In genomic region chr4:87047281-87047798, GRCh38 we compare ENCODE assay signal across 20 cellular contexts.
DNase-seq lines count a peak whose midpoint lies in the region; ATAC-seq and TF ChIP-seq lines count a peak whose summit lies in the region.
"Had no signal": no experiment of that assay in that cellular context is flagged by ENCODE, and none has a peak within 500 bp of the region (broad histone marks: within the 10 kb centered on the region; RNA-seq: fewer than 3 reads in every experiment).

No MANE protein-coding gene starts in this region.

- no peaks in the 10 kb centered on the region for H3K9me3 ChIP-seq in heart right ventricle
- H3K9me3 ChIP-seq in gastroesophageal sphincter = no peaks in the 10 kb centered on the region
- H3K9me3 ChIP-seq in gastrocnemius medialis = no peaks in the 10 kb centered on the region
- no peaks in the 10 kb centered on the region for H3K9me3 ChIP-seq in uterus
- H3K9me3 ChIP-seq: left lung had no signal

- H3K27ac ChIP-seq in heart right ventricle (peak overlapping the region in 8 of 10 donors; percentile 4 to 95 (median 88)), gastroesophageal sphincter (peak overlapping the region in 3 of 4 donors; percentile 81 to 90 (median 86)), gastrocnemius medialis (peak overlapping the region; percentile 93 to 97 (median 94)), uterus (peak overlapping the region; percentile 89 to 99)
- H3K27ac ChIP-seq: epithelial cell of prostate had no signal

- intact Hi-C loops in heart right ventricle (cut with DNase I) (loop anchor here in 2 of 10 donors (5.0 kb wide), 1 partner anchor 40 kb away; no protein-coding TSS in a partner anchor), Right ventricle myocardium superior (cut with DNase I) (no loop called here), gastrocnemius medialis (cut with DNase I; ENCODE audit: low total_unique reads) (no loop called here), uterus (cut with DNase I; ENCODE audit: low total_unique reads) (no loop called here)

- TF ChIP-seq EP300 in gastroesophageal sphincter (IDR thresholded peaks at IDR 0.05) = no peak

- H3K36me3 ChIP-seq in heart right ventricle (peaks cover 0 to 45% (median 10%) of the 10 kb centered on the region in 9 donors), gastroesophageal sphincter (peaks cover 0 to 14% of the 10 kb centered on the region in 2 donors), gastrocnemius medialis (peaks cover 0 to 19% of the 10 kb centered on the region in 2 donors), uterus (no peaks in the 10 kb centered on the region)

- no peak for DNase-seq in heart right ventricle
- DNase-seq in Right ventricle myocardium superior = no peak
- DNase-seq in gastrocnemius medialis = no peak
- DNase-seq in uterus = no peak
- no peak for DNase-seq in ACHN
- DNase-seq: activated CD4-positive, alpha-beta T cell treated with anti-CD3 and anti-CD28 coated beads for 4 hours; amygdala; CD8-positive, alpha-beta T cell; effector CD8-positive, alpha-beta T cell; glutamatergic neuron; left lung; NCI-H1048; NCI-H1694 treated with DMSO at 0.1 percent for 48 hours; NCI-H2171; stimulated activated CD4-positive, alpha-beta T cell treated with anti-CD3 and anti-CD28 coated beads, Interleukin-15, amount 100 ng/mL, for 24 hours; stimulated activated CD4-positive, alpha-beta T cell treated with anti-CD3 and anti-CD28 coated beads, Interleukin-4, amount 100 ng/mL, for 4 hours had no signal

- ATAC-seq in heart right ventricle (no peak), Right ventricle myocardium superior (ENCODE audit: poor library complexity) (no peak), gastroesophageal sphincter (no peak), gastrocnemius medialis (no peak), GM21737 (IDR thresholded peaks at IDR 0.05; ENCODE audit: unreplicated experiment) (no peak), GM19328 (IDR thresholded peaks at IDR 0.05; ENCODE audit: unreplicated experiment) (no peak)
- ATAC-seq: CD8-positive, alpha-beta T cell; left lung had no signal

- TF ChIP-seq POLR2A in gastroesophageal sphincter (IDR thresholded peaks at IDR 0.05) (no peak), gastrocnemius medialis (IDR thresholded peaks at IDR 0.05) (no peak), uterus (IDR thresholded peaks at IDR 0.05) (no peak)

- H3K27me3 ChIP-seq in heart right ventricle = no peaks in the 10 kb centered on the region
- no peaks in the 10 kb centered on the region for H3K27me3 ChIP-seq in gastroesophageal sphincter
- no peaks in the 10 kb centered on the region for H3K27me3 ChIP-seq in gastrocnemius medialis
- no peaks in the 10 kb centered on the region for H3K27me3 ChIP-seq in uterus
- H3K27me3 ChIP-seq: left lung had no signal

- in situ Hi-C loops in gastrocnemius medialis (cut with MboI; ENCODE audit: low sequenced_read_pairs in 4 of 4) (no loop called here), ACHN (cut with HindIII; ENCODE audit: low pct_ligation_motif_present, low pct_unique_long_range_greater_than_20kb, low sequenced_read_pairs) (no loop called here)

- H3K4me1 ChIP-seq in heart right ventricle (peaks cover 18 to 97% (median 86%) of the 10 kb centered on the region in 9 donors), gastroesophageal sphincter (peaks cover 14 to 96% (median 28%) of the 10 kb centered on the region in 3 donors), gastrocnemius medialis (peaks cover 84 to 86% of the 10 kb centered on the region in 2 donors), uterus (peaks cover 26 to 29% of the 10 kb centered on the region in 2 donors)

- H3K4me3 ChIP-seq in heart right ventricle (no peak overlapping the region), gastroesophageal sphincter (no peak overlapping the region), gastrocnemius medialis (no peak overlapping the region), uterus (no peak overlapping the region)
- H3K4me3 ChIP-seq: left lung had no signal

- 87 to 92% methylated on average over 11 of the region's 11 CpGs for WGBS in heart right ventricle, 2 donors
- WGBS in gastroesophageal sphincter (ENCODE audit: low coverage in 1 of 2), 2 donors = 88 to 94% methylated on average over 5 to 6 of the region's 11 CpGs

- TF ChIP-seq CTCF in heart right ventricle (IDR thresholded peaks at IDR 0.05) (no peak), gastroesophageal sphincter (IDR thresholded peaks at IDR 0.05) (no peak), gastrocnemius medialis (IDR thresholded peaks at IDR 0.05 in 4 of 5, conservative IDR thresholded peaks at IDR 0.05 in 1 of 5) (no peak), uterus (IDR thresholded peaks at IDR 0.05) (no peak)
